Comparison of ENCODE assay signal across 26 cellular contexts in genomic region chr16:15792563-15792971, GRCh38.
A peak's percentile ranks its signal among the peaks of the same experiment; 100 is the strongest.
DNase-seq lines count a peak whose midpoint lies in the region; ATAC-seq and TF ChIP-seq lines count a peak whose summit lies in the region.
"Had no signal": no experiment of that assay in that cellular context is flagged by ENCODE, and none has a peak within 500 bp of the region (broad histone marks: within the 10 kb centered on the region; RNA-seq: fewer than 3 reads in every experiment).

No MANE protein-coding gene starts in this region.

- no peak for TF ChIP-seq POLR2A in gastroesophageal sphincter (IDR thresholded peaks at IDR 0.05)

- H3K36me3 ChIP-seq in gastroesophageal sphincter (peaks cover 0 to 49% of the 10 kb centered on the region in 2 donors), stomach smooth muscle (ENCODE audit: control insufficient read depth in 2 of 2, insufficient read depth in 2 of 2, low read length in 2 of 2) (peaks cover 31 to 37% of the 10 kb centered on the region in 2 donors)
- H3K36me3 ChIP-seq: heart left ventricle, neutrophil had no signal

- ATAC-seq in gastroesophageal sphincter (peak; percentile 26), HG03095 (IDR thresholded peaks at IDR 0.05; ENCODE audit: unreplicated experiment) (no peak)
- ATAC-seq: esophagus mucosa, heart left ventricle had no signal

- no peaks in the 10 kb centered on the region for H3K27me3 ChIP-seq in gastroesophageal sphincter
- no peaks in the 10 kb centered on the region for H3K27me3 ChIP-seq in stomach smooth muscle (ENCODE audit: control insufficient read depth in 1 of 2, insufficient read depth in 2 of 2, low read length in 2 of 2)
- H3K27me3 ChIP-seq: heart left ventricle, neutrophil had no signal

- H3K4me1 ChIP-seq in gastroesophageal sphincter: peaks cover 3 to 99% (median 3%) of the 10 kb centered on the region in 3 donors
- H3K4me1 ChIP-seq in stomach smooth muscle (ENCODE audit: control insufficient read depth, insufficient read depth, low read length): peaks cover 58% of the 10 kb centered on the region

- DNase-seq in DMS 273 (lab: John Stamatoyannopoulos, UW; ENCODE audit: unreplicated experiment): peak; percentile 17
- no peak for DNase-seq in DMS 273 treated with DMSO at 0.1 percent for 48 hours (lab: John Stamatoyannopoulos, UW)
- DNase-seq in NCI-H82 treated with DMSO at 0.1 percent for 48 hours (lab: John Stamatoyannopoulos, UW; ENCODE audit: unreplicated experiment): peak; percentile 5
- no peak for DNase-seq in iPS-NIHi11 (ENCODE audit: low spot score)
- DNase-seq in GM13976 (ENCODE audit: low spot score): no peak
- DNase-seq: activated CD4-positive, alpha-beta T cell treated with anti-CD3 and anti-CD28 coated beads for 48 hours; activated CD8-positive, alpha-beta memory T cell treated with anti-CD3 and anti-CD28 coated beads for 24 hours; activated T-cell treated with anti-CD3 and anti-CD28 coated beads for 4 hours; endodermal cell; foreskin fibroblast; heart left ventricle; kidney; naive B cell; NCI-H1092; NCI-H1694; NCI-H526; SIG-M5; stimulated activated CD4-positive, alpha-beta T cell treated with anti-CD3 and anti-CD28 coated beads, Interleukin-4, amount 100 ng/mL, for 24 hours; SW 1271 had no signal

- WGBS in gastroesophageal sphincter (ENCODE audit: low coverage in 1 of 2), 2 donors: 40 to 41% methylated on average over 5 of the region's 5 CpGs

- H3K4me3 ChIP-seq in gastroesophageal sphincter (no peak overlapping the region), stomach smooth muscle (ENCODE audit: low read length in 2 of 2) (no peak overlapping the region)
- H3K4me3 ChIP-seq: heart left ventricle had no signal

- in situ Hi-C loops in GM13976 (cut with MboI; ENCODE audit: low sequenced_read_pairs, unreplicated experiment): no loop called here

- no peak overlapping the region for H3K9ac ChIP-seq in stomach smooth muscle (ENCODE audit: low read length in 2 of 2)

- H3K9me3 ChIP-seq in gastroesophageal sphincter (peaks cover 0 to 5% (median 0%) of the 10 kb centered on the region in 3 donors), stomach smooth muscle (ENCODE audit: control insufficient read depth in 2 of 2, low read length in 2 of 2) (no peaks in the 10 kb centered on the region)
- H3K9me3 ChIP-seq: neutrophil had no signal

- no peak for TF ChIP-seq EP300 in gastroesophageal sphincter (IDR thresholded peaks at IDR 0.05)

- H3K27ac ChIP-seq in gastroesophageal sphincter (peak overlapping the region; percentile 57 to 81 (median 71)), stomach smooth muscle (ENCODE audit: low read length) (peak overlapping the region; percentile 66)
- H3K27ac ChIP-seq: 22Rv1, neutrophil, VCaP had no signal

- TF ChIP-seq CTCF in gastroesophageal sphincter (IDR thresholded peaks at IDR 0.05) (no peak), GM13976 (IDR thresholded peaks at IDR 0.05; ENCODE audit: borderline replicate concordance, control extremely low read depth, extremely low read depth, insufficient read depth, missing control alignments) (no peak)

Comparison
In these comparisons a context has a peak if more than half of its experiments do, and no peak if none do; other contexts are left out.
1. DNase-seq: peak in DMS 273 (single experiment) and NCI-H82 treated with DMSO at 0.1 percent for 48 hours (single experiment); none in DMS 273 treated with DMSO at 0.1 percent for 48 hours (single experiment), iPS-NIHi11 (single experiment) and GM13976 (single experiment).